1 cellular context compared by ENCODE assay signal in genomic region chr7:29228289-29229011, GRCh38.
TF ChIP-seq lines count a peak whose summit lies in the region.

No MANE protein-coding gene starts in this region.

TF ChIP-seq in HepG2, 621 proteins besides CTCF, POLR2A, EP300 and RAD21 (continued from another document and continues in another):
- TF ChIP-seq YY1 (IDR thresholded peaks at IDR 0.05; ENCODE audit: insufficient read depth, insufficient replicate concordance, low read depth, low read length) (no peak), ZNF597 (CRISPR knock-in tag; IDR thresholded peaks at IDR 0.05) (no peak), CREB1 (IDR thresholded peaks at IDR 0.05) (no peak), CREB1 (CRISPR knock-in tag; IDR thresholded peaks at IDR 0.05) (peak; percentile 75), BCL3 (CRISPR knock-in tag; IDR thresholded peaks at IDR 0.05) (no peak), SRSF4 (IDR thresholded peaks at IDR 0.05; ENCODE audit: low read depth, low read length, poor library complexity, severe bottlenecking) (no peak), KDM1A (CRISPR knock-in tag; IDR thresholded peaks at IDR 0.05) (0 out of 2 replicates have a peak, but pooled peaks have one; percentile 41), DRAP1 (CRISPR knock-in tag; IDR thresholded peaks at IDR 0.05) (no peak; the same call in 1 of the 2 replicates), POLR2AphosphoS5 (IDR thresholded peaks at IDR 0.05; ENCODE audit: low read depth, low read length) (no peak), REST (IDR thresholded peaks at IDR 0.05; ENCODE audit: borderline replicate concordance in 1 of 2, low read depth in 1 of 2, low read length in 2 of 2) (peak in 1 of 2 experiments; percentile 26; a peak in 1 of 4 replicates), ZNF512B (CRISPR knock-in tag; IDR thresholded peaks at IDR 0.05; ENCODE audit: borderline replicate concordance) (no peak), CC2D1A (CRISPR knock-in tag; IDR thresholded peaks at IDR 0.05) (no peak), EEA1 (CRISPR knock-in tag; IDR thresholded peaks at IDR 0.05; ENCODE audit: borderline replicate concordance) (no peak), CSRNP1 (CRISPR knock-in tag; IDR thresholded peaks at IDR 0.05) (no peak), ZGPAT (CRISPR knock-in tag; IDR thresholded peaks at IDR 0.05) (peak; percentile 68; the same call in 1 of the 2 replicates), ZNF720 (CRISPR knock-in tag; IDR thresholded peaks at IDR 0.05) (no peak), ZFAT (CRISPR knock-in tag; conservative IDR thresholded peaks at IDR 0.05) (no peak), SNAPC4 (CRISPR knock-in tag; IDR thresholded peaks at IDR 0.05) (no peak), REPIN1 (CRISPR knock-in tag; IDR thresholded peaks at IDR 0.05; ENCODE audit: borderline replicate concordance, low read depth) (0 out of 2 replicates have a peak, but pooled peaks have one; percentile 40), E2F2 (CRISPR knock-in tag; IDR thresholded peaks at IDR 0.05; ENCODE audit: borderline replicate concordance) (no peak), ZNF615 (CRISPR knock-in tag; IDR thresholded peaks at IDR 0.05; ENCODE audit: borderline replicate concordance) (no peak), ZBTB39 (CRISPR knock-in tag; IDR thresholded peaks at IDR 0.05) (peak; percentile 85), ZNF383 (CRISPR knock-in tag; IDR thresholded peaks at IDR 0.05; ENCODE audit: borderline replicate concordance) (no peak), DMAP1 (CRISPR knock-in tag; IDR thresholded peaks at IDR 0.05) (no peak), CEBPZ (IDR thresholded peaks at IDR 0.05; ENCODE audit: low read length) (no peak), ELF1 (CRISPR knock-in tag; IDR thresholded peaks at IDR 0.05) (no peak)
